Comparison of ENCODE assay signal across 19 cellular contexts in the genomic region with DNA sequence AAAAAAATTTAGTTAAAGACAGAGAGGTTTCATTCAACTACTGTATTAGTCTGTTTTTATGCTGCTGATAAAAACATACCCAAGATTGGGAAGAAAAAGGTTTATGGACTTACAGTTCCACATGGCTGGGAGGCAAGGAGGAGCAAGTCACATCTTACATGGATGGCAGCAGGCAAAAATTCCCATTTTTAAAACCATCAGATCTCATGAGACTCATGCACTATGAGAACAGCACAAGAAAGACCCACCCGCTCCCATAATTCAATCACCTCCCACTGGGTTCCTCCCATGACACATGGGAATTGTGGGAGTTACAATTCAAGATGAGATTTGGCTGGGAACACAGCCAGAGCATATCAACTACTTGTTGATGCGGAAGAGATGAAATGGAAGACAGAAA. TPM values are rescaled to one million over a fixed set of nuclear protein-coding genes. Genes with fewer than 3 reads are reported as not detected.
DNase-seq lines count a peak whose midpoint lies in the region; TF ChIP-seq lines count a peak whose summit lies in the region.
"Had no signal": no experiment of that assay in that cellular context is flagged by ENCODE, and none has a peak within 500 bp of the region (broad histone marks: within the 10 kb centered on the region; RNA-seq: fewer than 3 reads in every experiment).

No MANE protein-coding gene starts in this region.

- H4K5ac ChIP-seq in mesendoderm (ENCODE audit: low read length): no peak overlapping the region

- H3K23ac ChIP-seq in neuronal stem cell (ENCODE audit: low read depth, low read length, poor library complexity) (no peak overlapping the region), mesendoderm (ENCODE audit: low read length) (no peak overlapping the region)

- H3K4me3 ChIP-seq in A673 (ENCODE audit: low read depth, low read length, poor library complexity, severe bottlenecking): no peak overlapping the region
- H3K4me3 ChIP-seq in esophagus muscularis mucosa: no peak overlapping the region
- no peak overlapping the region for H3K4me3 ChIP-seq in neuronal stem cell (ENCODE audit: low read length in 2 of 2)
- H3K4me3 ChIP-seq in mesendoderm (ENCODE audit: low read length): no peak overlapping the region
- H3K4me3 ChIP-seq: A549, GM23338 had no signal

- POLR2A ChIA-PET in A673 (lab: Charles Lee; ENCODE audit: low non-redundant PET): no interaction called here

- CTCF ChIA-PET in A673 (lab: Charles Lee): no interaction called here

- no peak overlapping the region for H3K4me2 ChIP-seq in neuronal stem cell (ENCODE audit: insufficient read depth, low read length, poor library complexity, severe bottlenecking)
- no peak overlapping the region for H3K4me2 ChIP-seq in mesendoderm (ENCODE audit: low read length)
- H3K4me2 ChIP-seq: A549, GM23338 had no signal

- peaks cover 18% of the 10 kb centered on the region for H3K4me1 ChIP-seq in A673 (ENCODE audit: insufficient read depth, low read length, poor library complexity, severe bottlenecking)
- peaks cover 0 to 1% (median under 1%) of the 10 kb centered on the region in 4 donors for H3K4me1 ChIP-seq in esophagus muscularis mucosa
- H3K4me1 ChIP-seq in neuronal stem cell (ENCODE audit: control insufficient read depth in 2 of 2, insufficient read depth in 1 of 2, low read depth in 1 of 2, low read length in 2 of 2): no peaks in the 10 kb centered on the region
- no peaks in the 10 kb centered on the region for H3K4me1 ChIP-seq in mesendoderm (ENCODE audit: control insufficient read depth, low read depth, low read length)
- H3K4me1 ChIP-seq: A549 had no signal

- no peak overlapping the region for H2AFZ ChIP-seq in neuronal stem cell (ENCODE audit: low read length)
- H2AFZ ChIP-seq: GM23338 had no signal

- H2BK15ac ChIP-seq in neuronal stem cell (ENCODE audit: low read length) (no peak overlapping the region), mesendoderm (replicated peaks; ENCODE audit: low read depth) (no peak overlapping the region)

- H3K9ac ChIP-seq in neuronal stem cell (ENCODE audit: low read depth, low read length, poor library complexity) (no peak overlapping the region), mesendoderm (ENCODE audit: low read length) (no peak overlapping the region)

- H3K56ac ChIP-seq in mesendoderm (ENCODE audit: low read length): no peak overlapping the region

- peak; percentile 35 for DNase-seq in A673 (ENCODE audit: low spot score)
- DNase-seq in M059J (ENCODE audit: low read depth): peak; percentile 13
- peak; percentile 4 for DNase-seq in NCI-H226
- peak; percentile 37 for DNase-seq in esophagus muscularis mucosa (ENCODE audit: extremely low spot score)
- DNase-seq in pons (ENCODE audit: low spot score): no peak
- DNase-seq in neuronal stem cell (ENCODE audit: low spot score): no peak
- DNase-seq in mesendoderm: no peak
- DNase-seq: 8988T; C1 segment of cervical spinal cord; Calu3; CD4-positive, alpha-beta memory T cell; COR-L47; DMS53; DMS79 treated with DMSO at 0.1 percent for 48 hours; GF-D8; H9; HFFc6 had no signal

- WGBS in esophagus muscularis mucosa: 80% methylated on average over 2 of the region's 2 CpGs
- no CpG with 5 or more reads among the region's 2 CpGs for WGBS in neuronal stem cell (ENCODE audit: extremely low coverage in 2 of 2, insufficient read length in 2 of 2, insufficient replicate concordance in 1 of 2), 2 donors
- WGBS in mesendoderm (ENCODE audit: extremely low coverage, insufficient coverage, low lambda C conversion rate): no CpG with 5 or more reads among the region's 2 CpGs

- H3K4ac ChIP-seq in neuronal stem cell (ENCODE audit: low read length): no peak overlapping the region
- H3K4ac ChIP-seq in mesendoderm (ENCODE audit: low read depth, low read length): no peak overlapping the region

- H3K27me3 ChIP-seq in A673 (replicated peaks; ENCODE audit: insufficient read depth, low read depth, low read length, poor library complexity) (no peaks in the 10 kb centered on the region), esophagus muscularis mucosa (no peaks in the 10 kb centered on the region), neuronal stem cell (ENCODE audit: control insufficient read depth in 3 of 3, insufficient read depth in 3 of 3, low read depth in 1 of 3, low read length in 3 of 3) (no peaks in the 10 kb centered on the region), mesendoderm (ENCODE audit: insufficient read depth, low read length, poor library complexity) (no peaks in the 10 kb centered on the region)

- H4K91ac ChIP-seq in neuronal stem cell (ENCODE audit: low read depth, low read length, poor library complexity): no peak overlapping the region

- TF ChIP-seq CTCF in A673 (conservative IDR thresholded peaks at IDR 0.05; ENCODE audit: low read depth, low read length) (no peak), esophagus muscularis mucosa (IDR thresholded peaks at IDR 0.05) (no peak)

- H3K36me3 ChIP-seq in A673 (ENCODE audit: insufficient read depth, low read length, poor library complexity, severe bottlenecking) (no peaks in the 10 kb centered on the region), esophagus muscularis mucosa (peaks cover 0 to 18% (median 0%) of the 10 kb centered on the region in 4 donors), neuronal stem cell (replicated peaks in 1 of 2; ENCODE audit: control insufficient read depth in 2 of 2, insufficient read depth in 2 of 2, low read length in 2 of 2) (peaks cover 19 to 77% of the 10 kb centered on the region in 2 donors), mesendoderm (ENCODE audit: control insufficient read depth, insufficient read depth, low read length) (no peaks in the 10 kb centered on the region)

- intact Hi-C loops in A673 (cut with micrococcal nuclease; ENCODE audit: unreplicated experiment): no loop called here
- intact Hi-C loops in esophagus muscularis mucosa (cut with DNase I): no loop called here

- H3K14ac ChIP-seq in neuronal stem cell (ENCODE audit: low read length): no peak overlapping the region

- H3K79me2 ChIP-seq in mesendoderm (ENCODE audit: control insufficient read depth, insufficient read depth, low read length): no peaks in the 10 kb centered on the region

- H3K27ac ChIP-seq in A673 (ENCODE audit: low read depth, low read length, poor library complexity, severe bottlenecking): no peak overlapping the region
- H3K27ac ChIP-seq in esophagus muscularis mucosa (replicated peaks in 1 of 4): no peak overlapping the region
- no peak overlapping the region for H3K27ac ChIP-seq in neuronal stem cell (replicated peaks; ENCODE audit: low read length)
- H3K27ac ChIP-seq in mesendoderm (ENCODE audit: low read depth, low read length): no peak overlapping the region
- H3K27ac ChIP-seq: A549 had no signal

- no peak overlapping the region for H2BK5ac ChIP-seq in neuronal stem cell (ENCODE audit: low read length)
- H2BK5ac ChIP-seq in mesendoderm (ENCODE audit: low read length): no peak overlapping the region

- H3K18ac ChIP-seq in neuronal stem cell (ENCODE audit: low read length) (no peak overlapping the region), mesendoderm (ENCODE audit: low read length) (no peak overlapping the region)

- no peak for TF ChIP-seq POLR2A in esophagus muscularis mucosa (IDR thresholded peaks at IDR 0.05; ENCODE audit: low read depth)

- no TSS peak for BruUV-seq in A673 (replicated peaks; lab: Mats Ljungman, UMichigan)

- H4K8ac ChIP-seq in neuronal stem cell (ENCODE audit: low read depth, low read length) (no peak overlapping the region), mesendoderm (ENCODE audit: low read depth, low read length) (no peak overlapping the region)

- no peak overlapping the region for H2BK12ac ChIP-seq in neuronal stem cell (ENCODE audit: low read length)

- H2BK120ac ChIP-seq in neuronal stem cell (ENCODE audit: low read depth, low read length): no peak overlapping the region
- no peak overlapping the region for H2BK120ac ChIP-seq in mesendoderm (ENCODE audit: low read depth, low read length)

- H2AK5ac ChIP-seq in neuronal stem cell (ENCODE audit: low read depth, low read length) (no peak overlapping the region), mesendoderm (ENCODE audit: low read length) (no peak overlapping the region)

- TF ChIP-seq EP300 in esophagus muscularis mucosa (IDR thresholded peaks at IDR 0.05): no peak

- H3K9me3 ChIP-seq in A673 (ENCODE audit: low read depth, low read length, poor library complexity, severe bottlenecking) (no peaks in the 10 kb centered on the region), esophagus muscularis mucosa (no peaks in the 10 kb centered on the region), neuronal stem cell (replicated peaks in 1 of 2; ENCODE audit: control insufficient read depth in 2 of 2, insufficient read depth in 1 of 2, low read depth in 1 of 2, low read length in 2 of 2) (peaks cover 4 to 14% of the 10 kb centered on the region in 2 donors)
- H3K9me3 ChIP-seq: A549 had no signal

- peaks cover 1% of the 10 kb centered on the region for H3K79me1 ChIP-seq in neuronal stem cell (ENCODE audit: low read depth, low read length)
- H3K79me1 ChIP-seq in mesendoderm (ENCODE audit: low read length): peaks cover 2% of the 10 kb centered on the region

RNA-seq across cellular contexts. Expression of a gene that starts 9.2 kb away (rescaled TPM):
- total RNA-seq in A673 (2021): 17.4 and 22.0 TPM in 2 replicates
- total RNA-seq in M059J (2014; rRNA removed; shearing (Covaris generic)): 9.2 and 15.2 TPM in 2 replicates
- total RNA-seq in esophagus muscularis mucosa: 10 to 100 TPM; 19.5 to 46.7 (median 22.9) TPM
- 19.6 TPM for polyA plus RNA-seq in neuronal stem cell (2013, experiment 1 of 2)
- polyA plus RNA-seq in neuronal stem cell (2013, experiment 2 of 2): 19.7 TPM
- 7.0 TPM for polyA plus RNA-seq in mesendoderm (2013, experiment 1 of 2)
- polyA plus RNA-seq in mesendoderm (2013, experiment 2 of 2): 7.1 TPM

RNA-seq across cellular contexts. Expression of a gene that starts 51.3 kb away (rescaled TPM):
- 44.1 and 50.0 TPM in 2 replicates for total RNA-seq in A673 (2021)
- 41.7 and 65.9 TPM in 2 replicates for total RNA-seq in M059J (2014; rRNA removed; shearing (Covaris generic))
- 10 to 100 TPM; 19.0 to 25.7 (median 23.5) TPM for total RNA-seq in esophagus muscularis mucosa
- 28.7 TPM for polyA plus RNA-seq in neuronal stem cell (2013, experiment 1 of 2)
- polyA plus RNA-seq in neuronal stem cell (2013, experiment 2 of 2): 29.4 TPM
- polyA plus RNA-seq in mesendoderm (2013, experiment 1 of 2): 23.8 TPM
- 22.5 TPM for polyA plus RNA-seq in mesendoderm (2013, experiment 2 of 2)

Comparison
In these comparisons a context has a peak if more than half of its experiments do, and no peak if none do; other contexts are left out.
1. DNase-seq: peak in A673 (single experiment), M059J (single experiment), NCI-H226 (single experiment) and esophagus muscularis mucosa (single experiment); none in pons (single experiment), neuronal stem cell (single experiment) and mesendoderm (single experiment).